In genomic region chr15:74995779-74996765, GRCh38 we compare ENCODE assay signal across 8 cellular contexts. TPM values are rescaled to one million over a fixed set of nuclear protein-coding genes. Genes with fewer than 3 reads are reported as not detected.
DNase-seq lines count a peak whose midpoint lies in the region; ATAC-seq, FAIRE-seq and TF ChIP-seq lines count a peak whose summit lies in the region.

No MANE protein-coding gene starts in this region.

- H3K27ac ChIP-seq in lung (ENCODE audit: low read depth in 1 of 2, low read length in 1 of 2) (peak overlapping the region in 1 of 2 donors; percentile 13), thymus (ENCODE audit: low read depth) (no peak overlapping the region)

- peaks cover 7 to 18% of the 10 kb centered on the region in 2 donors for H3K4me1 ChIP-seq in lung (ENCODE audit: control insufficient read depth in 2 of 2, insufficient read depth in 2 of 2, low read length in 2 of 2)
- H3K4me1 ChIP-seq in thymus (ENCODE audit: control insufficient read depth, insufficient read depth, low read length): peaks cover 7% of the 10 kb centered on the region

- H3K4me3 ChIP-seq in cardiac fibroblast (replicated peaks in 1 of 2; ENCODE audit: low read depth in 2 of 2, low read length in 2 of 2) (peak overlapping the region; percentile 63 to 67), lung (peak overlapping the region; percentile 62), thymus (ENCODE audit: low read length) (peak overlapping the region; percentile 69)

- DNase-seq in NCI-H510A (lab: John Stamatoyannopoulos, UW): peak; percentile 44
- no peak for DNase-seq in cardiac fibroblast (ENCODE audit: low read depth in 2 of 2)
- no peak for DNase-seq in lung (ENCODE audit: low spot score)
- DNase-seq in RCC 7860 (ENCODE audit: low spot score): no peak
- no peak for DNase-seq in activated CD8-positive, alpha-beta memory T cell treated with anti-CD3 and anti-CD28 coated beads, Interleukin-2, amount 50 U/mL, for 48 hours
- no peak for DNase-seq in COLO829 (ENCODE audit: low spot score)

- H3K27me3 ChIP-seq in lung (ENCODE audit: control insufficient read depth, insufficient read depth) (no peaks in the 10 kb centered on the region), thymus (ENCODE audit: control insufficient read depth, insufficient read depth) (peaks cover 9% of the 10 kb centered on the region)

- no peaks in the 10 kb centered on the region for H3K36me3 ChIP-seq in lung (ENCODE audit: control insufficient read depth in 2 of 2, insufficient read depth in 2 of 2, low read length in 2 of 2)
- H3K36me3 ChIP-seq in thymus (ENCODE audit: control insufficient read depth, insufficient read depth): no peaks in the 10 kb centered on the region

- TF ChIP-seq CTCF in cardiac fibroblast (IDR thresholded peaks at IDR 0.05; ENCODE audit: low read depth, low read length) (no peak), lung (IDR thresholded peaks at IDR 0.05; ENCODE audit: control extremely low read depth, extremely low read depth) (no peak)

- FAIRE-seq in RCC 7860 (lab: Jason Lieb, UNC): no peak

- H3K9me3 ChIP-seq in lung (ENCODE audit: control insufficient read depth in 2 of 2, insufficient read depth in 1 of 2, low read length in 1 of 2): no peaks in the 10 kb centered on the region
- H3K9me3 ChIP-seq in thymus (ENCODE audit: control insufficient read depth): no peaks in the 10 kb centered on the region

- ATAC-seq in GM19035 (IDR thresholded peaks at IDR 0.05; ENCODE audit: unreplicated experiment) (peak; percentile 7), lung (ENCODE audit: insufficient read depth, low FRiP score) (no peak)

- WGBS in lung, 2 donors: 9 to 18% methylated on average over 42 of the region's 42 CpGs
- 15% methylated on average over 42 of the region's 42 CpGs for whole genome bisulfite sequencing in thymus

RNA-seq across cellular contexts. Expression of gene SCAMP5, which starts 0.7 kb away (rescaled TPM):
- total RNA-seq in lung: 1 to 10 TPM; 3.8 to 4.8 TPM
- polyA plus RNA-seq in lung (1 to 10 TPM in 1 of 2 donors, under 1 TPM in 1; 0.94 to 9.5 TPM), thymus (8.4 TPM)

RNA-seq across cellular contexts. Expression of gene PPCDC, which starts 27.3 kb away (rescaled TPM):
- 10 to 100 TPM; 12.8 to 19.2 TPM for total RNA-seq in lung
- 10 to 100 TPM; 22.5 to 23.8 TPM for polyA plus RNA-seq in lung
- polyA plus RNA-seq in thymus: 20.9 TPM

RNA-seq across cellular contexts. Expression of gene RPP25, which starts 39.5 kb away (rescaled TPM):
- 10 to 100 TPM in 1 of 2 donors, 1 to 10 TPM in 1; 3.8 to 15.2 TPM for total RNA-seq in lung
- 10 to 100 TPM in 1 of 2 donors, 1 to 10 TPM in 1; 10.0 to 15.7 TPM for polyA plus RNA-seq in lung
- 6.7 TPM for polyA plus RNA-seq in thymus

RNA-seq across cellular contexts. Expression of gene COX5A, which starts 58.2 kb away (rescaled TPM):
- total RNA-seq in lung: 100 to 1,000 TPM in 1 of 2 donors, 10 to 100 TPM in 1; 70.7 to 163 TPM
- polyA plus RNA-seq in lung: 100 to 1,000 TPM; 233 to 301 TPM
- 191 TPM for polyA plus RNA-seq in thymus
